Comparison of ENCODE assay signal across 19 cellular contexts in genomic region chr6:168061269-168062210, GRCh38. TPM values are rescaled to one million over a fixed set of nuclear protein-coding genes. Genes with fewer than 3 reads are reported as not detected.
DNase-seq lines count a peak whose midpoint lies in the region; ATAC-seq, FAIRE-seq and TF ChIP-seq lines count a peak whose summit lies in the region.
"Had no signal": no experiment of that assay in that cellular context is flagged by ENCODE, and none has a peak within 500 bp of the region (broad histone marks: within the 10 kb centered on the region; RNA-seq: fewer than 3 reads in every experiment).

No MANE protein-coding gene starts in this region.

- POLR2A ChIA-PET in HepG2 (lab: Yijun Ruan, JAX) = no interaction called here

- in situ Hi-C loops in HepG2 (cut with HindIII; ENCODE audit: extremely low pct_ligation_motif_present, low pct_unique_long_range_greater_than_20kb) = no loop called here

- H3K4me2 ChIP-seq in HepG2 (ENCODE audit: low read depth, low read length) = no peak overlapping the region
- H3K4me2 ChIP-seq: A549 had no signal

- TF ChIP-seq EP300 in HepG2 (IDR thresholded peaks at IDR 0.05; ENCODE audit: low read depth in 2 of 2, low read length in 2 of 2) (no peak), HepG2 (CRISPR knock-in tag; IDR thresholded peaks at IDR 0.05; ENCODE audit: borderline replicate concordance) (no peak)

- H3K9ac ChIP-seq in HepG2 (ENCODE audit: insufficient read depth, low read depth, low read length) (no peak overlapping the region), colonic mucosa (ENCODE audit: low read depth in 2 of 2, low read length in 2 of 2) (peak overlapping the region in 1 of 2 donors; percentile 44)

- H3K27me3 ChIP-seq in HepG2 (ENCODE audit: control insufficient read depth in 1 of 2, insufficient read depth in 2 of 2, low read length in 2 of 2) = peaks cover 7 to 39% of the 10 kb centered on the region in 2 experiments; a peak in 3 of 5 replicates
- H3K27me3 ChIP-seq in right lobe of liver = no peaks in the 10 kb centered on the region
- H3K27me3 ChIP-seq in colonic mucosa = no peaks in the 10 kb centered on the region
- H3K27me3 ChIP-seq: body of pancreas, upper lobe of left lung had no signal

- H3K4me1 Mint-ChIP-seq in endothelial cell (ENCODE audit: unreplicated experiment) = no peaks in the 10 kb centered on the region

- H3K27me3 Mint-ChIP-seq in endothelial cell (ENCODE audit: unreplicated experiment) = peaks cover 1% of the 10 kb centered on the region
- H3K27me3 Mint-ChIP-seq: naive B cell had no signal

- H2AFZ ChIP-seq in HepG2 (ENCODE audit: low read length) = no peak overlapping the region

- intact Hi-C loops in HepG2 (cut with micrococcal nuclease; ENCODE audit: unreplicated experiment) (no loop called here), right lobe of liver (cut with DNase I) (no loop called here), colonic mucosa (cut with DNase I) (loop anchor here (5.0 kb wide), 2 partner anchors 56 to 71 kb away; no protein-coding TSS in a partner anchor)

- H3K4me1 ChIP-seq in HepG2 (ENCODE audit: insufficient read depth, low read length) (peaks cover 5% of the 10 kb centered on the region), right lobe of liver (no peaks in the 10 kb centered on the region), colonic mucosa (no peaks in the 10 kb centered on the region)
- H3K4me1 ChIP-seq: A549 had no signal

- TF ChIP-seq CTCF in HepG2 (CRISPR knock-in tag; IDR thresholded peaks at IDR 0.05) (no peak), right lobe of liver (IDR thresholded peaks at IDR 0.05) (no peak), colonic mucosa (IDR thresholded peaks at IDR 0.05) (no peak), endothelial cell (IDR thresholded peaks at IDR 0.05; ENCODE audit: unreplicated experiment) (no peak)

- no peak overlapping the region for H3K4me3 ChIP-seq in HepG2 (replicated peaks in 1 of 3; ENCODE audit: insufficient read depth in 1 of 3, low read depth in 2 of 3, low read length in 3 of 3)
- no peak overlapping the region for H3K4me3 ChIP-seq in right lobe of liver
- H3K4me3 ChIP-seq in colonic mucosa = no peak overlapping the region
- H3K4me3 ChIP-seq: A549, body of pancreas, upper lobe of left lung had no signal

- BruUV-seq in HepG2 (replicated peaks; lab: Mats Ljungman, UMichigan) = no TSS peak

- no peaks in the 10 kb centered on the region for H3K9me3 Mint-ChIP-seq in endothelial cell (ENCODE audit: unreplicated experiment)

- WGBS in HepG2 (ENCODE audit: low lambda C conversion rate) = 54% methylated on average over 18 of the region's 29 CpGs
- WGBS in right lobe of liver (ENCODE audit: insufficient coverage, low coverage, low lambda C conversion rate, missing lambda C conversion rate) = 85% methylated on average over 8 of the region's 29 CpGs

- TF ChIP-seq RAD21 in HepG2 (CRISPR knock-in tag; IDR thresholded peaks at IDR 0.05) = no peak

- H3K36me3 ChIP-seq in HepG2 (replicated peaks in 1 of 2; ENCODE audit: control insufficient read depth in 1 of 2, insufficient read depth in 2 of 2, low read length in 2 of 2) = no peaks in the 10 kb centered on the region
- no peaks in the 10 kb centered on the region for H3K36me3 ChIP-seq in right lobe of liver
- no peaks in the 10 kb centered on the region for H3K36me3 ChIP-seq in colonic mucosa
- H3K36me3 ChIP-seq: upper lobe of left lung had no signal

- no peaks in the 10 kb centered on the region for H3K9me3 ChIP-seq in HepG2 (ENCODE audit: low read length)
- no peaks in the 10 kb centered on the region for H3K9me3 ChIP-seq in right lobe of liver
- H3K9me3 ChIP-seq in colonic mucosa = no peaks in the 10 kb centered on the region
- H3K9me3 ChIP-seq: A549, body of pancreas, upper lobe of left lung had no signal

- H3K27ac ChIP-seq in HepG2 (ENCODE audit: extremely low read length, insufficient read depth, low read length) (no peak overlapping the region), right lobe of liver (no peak overlapping the region), colonic mucosa (peak overlapping the region; percentile 7)
- H3K27ac ChIP-seq: body of pancreas, upper lobe of left lung had no signal

- no peak for TF ChIP-seq POLR2A in HepG2 (IDR thresholded peaks at IDR 0.05; ENCODE audit: insufficient read depth in 1 of 2, low read depth in 2 of 2, low read length in 2 of 2)
- no peak for TF ChIP-seq POLR2A in right lobe of liver (IDR thresholded peaks at IDR 0.05)

- H3K36me3 Mint-ChIP-seq in endothelial cell (ENCODE audit: low read depth, unreplicated experiment) = no peaks in the 10 kb centered on the region
- H3K36me3 Mint-ChIP-seq: naive B cell had no signal

- H3K79me2 ChIP-seq in HepG2 (ENCODE audit: insufficient read depth, low read length) = no peaks in the 10 kb centered on the region

- no peak overlapping the region for H3K4me3 Mint-ChIP-seq in endothelial cell (ENCODE audit: unreplicated experiment)
- H3K4me3 Mint-ChIP-seq: naive B cell had no signal

- ATAC-seq in HepG2 (no peak), right lobe of liver (no peak), SK-N-SH treated with all-trans-retinoic acid at 6 μM for 48 hours (no peak), HG03354 (IDR thresholded peaks at IDR 0.05; ENCODE audit: poor library complexity, severe bottlenecking, unreplicated experiment) (no peak)
- ATAC-seq: body of pancreas had no signal

- no peak for DNase-seq in HepG2 (ENCODE audit: low spot score)
- DNase-seq in right lobe of liver = no peak
- DNase-seq in NCI-H2196 treated with DMSO at 0.1 percent for 48 hours (lab: John Stamatoyannopoulos, UW; ENCODE audit: unreplicated experiment) = peak; percentile 52
- DNase-seq in colonic mucosa = no peak
- no peak for DNase-seq in endothelial cell (ENCODE audit: low spot score)
- DNase-seq in AG08395 (ENCODE audit: low spot score) = no peak
- DNase-seq: activated CD4-positive, CD25-positive, alpha-beta regulatory T cell treated with anti-CD3 and anti-CD28 coated beads, Interleukin-2, amount 50 U/mL, for 72 hours; activated CD8-positive, alpha-beta memory T cell treated with anti-CD3 and anti-CD28 coated beads, Interleukin-2, amount 50 U/mL, for 4 hours; activated naive CD4-positive, alpha-beta T cell treated with anti-CD3 and anti-CD28 coated beads, Interleukin-2, amount 50 U/mL, for 16 hours; body of pancreas; naive B cell; NCI-H1694; stimulated activated CD4-positive, alpha-beta T cell treated with anti-CD3 and anti-CD28 coated beads, Interleukin-2, amount 100 ng/mL, for 24 hours had no signal

- FAIRE-seq in HepG2 (lab: Jason Lieb, UNC) = no peak
- FAIRE-seq: A549 had no signal

- no peak overlapping the region for H3K27ac Mint-ChIP-seq in endothelial cell (ENCODE audit: unreplicated experiment)
- H3K27ac Mint-ChIP-seq: naive B cell had no signal

- no peaks in the 10 kb centered on the region for H4K20me1 ChIP-seq in HepG2 (ENCODE audit: insufficient read depth, low read length)

- CTCF ChIA-PET in HepG2 (lab: Yijun Ruan, JAX; ENCODE audit: low intra/inter-chr PET ratio, low total read pairs) = interaction anchor here (1.4 to 2.0 kb wide), 2 partner anchors 72 to 294 kb away, joined by 7 to 18 read pairs; no protein-coding TSS in a partner anchor

TF ChIP-seq in HepG2, 621 proteins besides CTCF, POLR2A, EP300 and RAD21 (continues in another document):
- peak; percentile 22; the same call in 1 of the 2 replicates for TF ChIP-seq FOXA1 (IDR thresholded peaks at IDR 0.05)
- no peak for TF ChIP-seq FOXA1 (CRISPR knock-in tag; IDR thresholded peaks at IDR 0.05)
- TF ChIP-seq ZNF20 (CRISPR knock-in tag; IDR thresholded peaks at IDR 0.05) = no peak
- TF ChIP-seq SCMH1 (CRISPR knock-in tag; IDR thresholded peaks at IDR 0.05; ENCODE audit: borderline replicate concordance) = no peak
- 0 out of 2 replicates have a peak, but pooled peaks have one; percentile 5 for TF ChIP-seq ZNF329 (CRISPR knock-in tag; IDR thresholded peaks at IDR 0.05; ENCODE audit: low read depth)

TF ChIP-seq in SK-N-SH treated with all-trans-retinoic acid at 6 μM for 48 hours, 23 proteins besides CTCF, POLR2A, EP300 and RAD21 (continues in another document):
- no peak for TF ChIP-seq ZNF8 (CRISPR knock-in tag; IDR thresholded peaks at IDR 0.05)
- no peak for TF ChIP-seq ZFP3 (CRISPR knock-in tag; IDR thresholded peaks at IDR 0.05)
- TF ChIP-seq PPARA (CRISPR knock-in tag; IDR thresholded peaks at IDR 0.05; ENCODE audit: borderline replicate concordance) = no peak

RNA-seq across cellular contexts. Expression of gene FRMD1, which starts 17.5 kb away (rescaled TPM):
- total RNA-seq in HepG2 (2016; rRNA removed; fragmentation: Illumina TruSeq; extraction: Trizol) = not detected in 2 replicates
- total RNA-seq in HepG2 (2016; cell fraction: cytosol; rRNA removed; fragmentation: Illumina TruSeq; extraction: Trizol; ENCODE audit: low read depth) = not detected in 2 replicates
- total RNA-seq in HepG2 (2016; cell fraction: insoluble cytoplasmic fraction; rRNA removed; fragmentation: Illumina TruSeq; extraction: Trizol) = not detected in 2 replicates
- total RNA-seq in HepG2 (2016; cell fraction: membrane; rRNA removed; fragmentation: Illumina TruSeq; extraction: Trizol) = not detected in 2 replicates
- not detected in 2 replicates for total RNA-seq in HepG2 (2016; cell fraction: nucleus; rRNA removed; fragmentation: Illumina TruSeq; extraction: Trizol)
- polyA plus RNA-seq in HepG2 (2011; rRNA removed) = 0.01 and 0.09 TPM in 2 replicates
- 0.01 and 0.03 TPM in 2 replicates for polyA plus RNA-seq in HepG2 (2011; cell fraction: cytosol; rRNA removed)
- 0.14 and 0.32 TPM in 2 replicates for polyA plus RNA-seq in HepG2 (2011; cell fraction: nucleus; rRNA removed)
- polyA plus RNA-seq in HepG2 (2012) = 0.05 TPM in 2 replicates
- polyA plus RNA-seq in HepG2 (2016; cell fraction: cytosol; fragmentation: Illumina TruSeq; extraction: Trizol; ENCODE audit: low read depth) = not detected in 2 replicates
- not detected in 2 replicates for polyA plus RNA-seq in HepG2 (2016; cell fraction: insoluble cytoplasmic fraction; fragmentation: Illumina TruSeq; extraction: Trizol; ENCODE audit: low read depth)
- polyA plus RNA-seq in HepG2 (2016; cell fraction: membrane; fragmentation: Illumina TruSeq; extraction: Trizol; ENCODE audit: low read depth) = not detected in 2 replicates
- not detected in 2 replicates for polyA plus RNA-seq in HepG2 (2016; cell fraction: nucleus; fragmentation: Illumina TruSeq; extraction: Trizol; ENCODE audit: insufficient read depth, low read depth)
- 0.04 TPM in 1 of 2 replicates, not detected in the other for polyA minus RNA-seq in HepG2 (2011; rRNA and poly(A)+ RNA removed; ENCODE audit: low replicate concordance)
- polyA minus RNA-seq in HepG2 (2011; cell fraction: cytosol; rRNA and poly(A)+ RNA removed) = not detected in 2 replicates
- 0.13 TPM in 1 of 2 replicates, not detected in the other for polyA minus RNA-seq in HepG2 (2011; cell fraction: nucleus; rRNA and poly(A)+ RNA removed)
- total RNA-seq in right lobe of liver = under 1 TPM in 5 of 6 experiments, not detected in 1; 0.07 to 0.23 (median 0.12) TPM
- total RNA-seq in colonic mucosa = 10 to 100 TPM in 1 of 2 donors, 1 to 10 TPM in 1; 2.3 to 21.0 TPM
- total RNA-seq in endothelial cell (ENCODE audit: unreplicated experiment) = 0.05 TPM
- total RNA-seq: body of pancreas, dermis microvascular lymphatic vessel endothelial cell, fibroblast of lung, upper lobe of left lung had no signal
- polyA plus RNA-seq: A549, fibroblast of lung had no signal
